In the genomic region with DNA sequence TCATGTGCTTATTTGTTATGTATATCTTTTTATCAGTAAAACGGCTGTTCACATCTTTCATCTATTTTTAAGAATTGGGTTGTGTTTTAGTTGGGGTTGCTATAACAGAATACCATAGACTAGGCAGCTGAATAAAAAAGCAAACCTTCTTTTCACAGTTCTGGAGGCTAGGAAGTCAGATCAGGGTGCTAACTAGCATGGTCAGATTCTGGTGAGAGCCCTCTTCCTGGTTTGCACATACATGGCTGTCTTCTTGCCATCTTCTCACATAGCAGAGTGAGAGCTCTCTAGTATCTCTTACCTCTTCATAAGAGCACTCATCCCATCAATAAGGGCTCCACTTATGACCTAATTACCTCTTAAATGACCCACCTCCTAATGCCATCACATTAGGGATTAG, we compare ENCODE assay signal across 18 cellular contexts. TPM values are rescaled to one million over a fixed set of nuclear protein-coding genes. Genes with fewer than 3 reads are reported as not detected.
DNase-seq lines count a peak whose midpoint lies in the region; ATAC-seq and TF ChIP-seq lines count a peak whose summit lies in the region.
"Had no signal": no experiment of that assay in that cellular context is flagged by ENCODE, and none has a peak within 500 bp of the region (broad histone marks: within the 10 kb centered on the region; RNA-seq: fewer than 3 reads in every experiment).

No MANE protein-coding gene starts in this region.

- intact Hi-C loops in right cardiac atrium (cut with DNase I), result no loop called here
- intact Hi-C loops in naive thymus-derived CD4-positive, alpha-beta T cell (cut with micrococcal nuclease), result no loop called here

- peak overlapping the region; percentile 59; the same call in 1 of the 2 replicates for H3K27ac Mint-ChIP-seq in WTC11
- peak overlapping the region in 1 of 9 donors; percentile 4 for H3K27ac Mint-ChIP-seq in naive thymus-derived CD4-positive, alpha-beta T cell

- H3K4me1 Mint-ChIP-seq in WTC11, result no peaks in the 10 kb centered on the region
- peaks cover 0 to 19% (median 4%) of the 10 kb centered on the region in 7 donors for H3K4me1 Mint-ChIP-seq in naive thymus-derived CD4-positive, alpha-beta T cell

- peaks cover 43% of the 10 kb centered on the region for H3K36me3 ChIP-seq in cardiac muscle cell
- peaks cover 0 to 24% (median 0%) of the 10 kb centered on the region in 3 experiments for H3K36me3 ChIP-seq in naive thymus-derived CD4-positive, alpha-beta T cell (ENCODE audit: control insufficient read depth in 2 of 3, insufficient read depth in 3 of 3, low read length in 3 of 3)

- H3K27ac ChIP-seq in cardiac muscle cell, result peak overlapping the region; percentile 10
- H3K27ac ChIP-seq in right cardiac atrium (ENCODE audit: low read length), result no peak overlapping the region
- H3K27ac ChIP-seq in naive thymus-derived CD4-positive, alpha-beta T cell (ENCODE audit: low read depth, low read length), result no peak overlapping the region
- H3K27ac ChIP-seq: SJSA1 had no signal

- peaks cover 44% of the 10 kb centered on the region for H3K36me3 Mint-ChIP-seq in WTC11
- H3K36me3 Mint-ChIP-seq in naive thymus-derived CD4-positive, alpha-beta T cell, result peaks cover 13 to 62% (median 53%) of the 10 kb centered on the region in 5 donors

- H3K4me1 ChIP-seq in cardiac muscle cell (ENCODE audit: low read depth) (no peaks in the 10 kb centered on the region), right cardiac atrium (ENCODE audit: control insufficient read depth, insufficient read depth, low read length) (peaks cover 2% of the 10 kb centered on the region)
- no peaks in the 10 kb centered on the region for H3K4me1 ChIP-seq in naive thymus-derived CD4-positive, alpha-beta T cell (ENCODE audit: control insufficient read depth in 2 of 2, insufficient read depth in 2 of 2, low read length in 2 of 2)
- H3K4me1 ChIP-seq: SJSA1 had no signal

- H3K27me3 ChIP-seq in cardiac muscle cell (no peaks in the 10 kb centered on the region), right cardiac atrium (ENCODE audit: control insufficient read depth, insufficient read depth) (no peaks in the 10 kb centered on the region)
- no peaks in the 10 kb centered on the region for H3K27me3 ChIP-seq in naive thymus-derived CD4-positive, alpha-beta T cell (ENCODE audit: control insufficient read depth in 2 of 2, insufficient read depth in 2 of 2, low read length in 2 of 2)
- H3K27me3 ChIP-seq: SJSA1 had no signal

- WGBS in right cardiac atrium, result 40% methylated on average over 1 of the region's 1 CpG

- TF ChIP-seq CTCF in cardiac muscle cell (IDR thresholded peaks at IDR 0.05; ENCODE audit: low read depth, low read length) (no peak), WTC11 (IDR thresholded peaks at IDR 0.05) (no peak)

- CTCF ChIA-PET in WTC11 (lab: Charles Lee), result no interaction called here
- CTCF ChIA-PET in naive thymus-derived CD4-positive, alpha-beta T cell (lab: Charles Lee), result interaction anchor here (0.7 kb wide), 1 partner anchor 20 kb away, joined by 3 read pairs; no protein-coding TSS in a partner anchor

- H3K9me3 ChIP-seq in cardiac muscle cell (ENCODE audit: low read depth), result no peaks in the 10 kb centered on the region
- no peaks in the 10 kb centered on the region for H3K9me3 ChIP-seq in right cardiac atrium (ENCODE audit: control insufficient read depth, low read length)
- no peaks in the 10 kb centered on the region for H3K9me3 ChIP-seq in naive thymus-derived CD4-positive, alpha-beta T cell (ENCODE audit: control insufficient read depth in 2 of 3, low read length in 3 of 3)
- H3K9me3 ChIP-seq: SJSA1 had no signal

- H3K9me3 Mint-ChIP-seq in WTC11, result peaks cover under 1% of the 10 kb centered on the region
- peaks cover 0 to under 1% (median 0%) of the 10 kb centered on the region in 11 donors for H3K9me3 Mint-ChIP-seq in naive thymus-derived CD4-positive, alpha-beta T cell

- POLR2A ChIA-PET in WTC11 (lab: Charles Lee), result no interaction called here
- POLR2A ChIA-PET in naive thymus-derived CD4-positive, alpha-beta T cell (lab: Charles Lee), result no interaction called here

- H3K4me3 Mint-ChIP-seq in WTC11, result no peak overlapping the region
- H3K4me3 Mint-ChIP-seq in naive thymus-derived CD4-positive, alpha-beta T cell, result no peak overlapping the region

- ATAC-seq in right cardiac atrium (no peak), WTC11 (no peak)
- peak; percentile 56 for ATAC-seq in naive thymus-derived CD4-positive, alpha-beta T cell
- ATAC-seq: Right ventricle myocardium inferior had no signal

- no peaks in the 10 kb centered on the region for H3K27me3 Mint-ChIP-seq in WTC11 (ENCODE audit: low read depth)
- no peaks in the 10 kb centered on the region for H3K27me3 Mint-ChIP-seq in naive thymus-derived CD4-positive, alpha-beta T cell

- H3K4me3 ChIP-seq in cardiac muscle cell (no peak overlapping the region), right cardiac atrium (ENCODE audit: low read length) (no peak overlapping the region)
- no peak overlapping the region for H3K4me3 ChIP-seq in naive thymus-derived CD4-positive, alpha-beta T cell (ENCODE audit: low read length)
- H3K4me3 ChIP-seq: SJSA1 had no signal

- DNase-seq in cardiac muscle cell (ENCODE audit: low read depth in 1 of 2, low spot score in 1 of 2), result no peak
- DNase-seq in right cardiac atrium, result no peak
- DNase-seq in WTC11 (ENCODE audit: low spot score), result no peak
- no peak for DNase-seq in naive thymus-derived CD4-positive, alpha-beta T cell
- DNase-seq in NCI-H187 treated with DMSO at 0.1 percent for 48 hours (lab: John Stamatoyannopoulos, UW), result no peak
- no peak for DNase-seq in activated CD4-positive, CD25-positive, alpha-beta regulatory T cell treated with anti-CD3 and anti-CD28 coated beads, Interleukin-2, amount 50 U/mL, for 72 hours
- no peak for DNase-seq in NCI-H1436 treated with DMSO at 0.1 percent for 48 hours (lab: John Stamatoyannopoulos, UW)
- DNase-seq: AML-193, C1 segment of cervical spinal cord, DMS79, MM.1S, NCI-H1092, NCI-H1436, NCI-H2081, NCI-H446 treated with DMSO at 0.1 percent for 48 hours, NCI-H526 treated with DMSO at 0.1 percent for 48 hours had no signal

TF ChIP-seq in WTC11, 78 proteins besides CTCF, POLR2A, EP300 and RAD21:
- TF ChIP-seq, protein P1, sequence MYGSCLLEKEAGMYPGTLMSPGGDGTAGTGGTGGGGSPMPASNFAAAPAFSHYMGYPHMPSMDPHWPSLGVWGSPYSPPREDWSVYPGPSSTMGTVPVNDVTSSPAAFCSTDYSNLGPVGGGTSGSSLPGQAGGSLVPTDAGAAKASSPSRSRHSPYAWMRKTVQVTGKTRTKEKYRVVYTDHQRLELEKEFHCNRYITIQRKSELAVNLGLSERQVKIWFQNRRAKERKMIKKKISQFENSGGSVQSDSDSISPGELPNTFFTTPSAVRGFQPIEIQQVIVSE (CRISPR knock-in tag; IDR thresholded peaks at IDR 0.05; ENCODE audit: borderline replicate concordance), result no peak

RNA-seq across cellular contexts. Expression of a gene that starts 33.8 kb away (rescaled TPM):
- 28.4 and 36.8 TPM in 2 replicates for total RNA-seq in cardiac muscle cell
- 30.6 and 49.1 TPM in 2 replicates for polyA plus RNA-seq in cardiac muscle cell
- 10 to 100 TPM; 52.5 to 72.7 (median 55.3) TPM for total RNA-seq in right cardiac atrium
- 25.1 TPM for polyA plus RNA-seq in right cardiac atrium
- 53.3 to 56.3 TPM (median 54.5 TPM) in 3 replicates for total RNA-seq in WTC11 (2021)
- 10 to 100 TPM; 37.3 to 52.6 (median 40.7) TPM for total RNA-seq in naive thymus-derived CD4-positive, alpha-beta T cell
- polyA plus RNA-seq in naive thymus-derived CD4-positive, alpha-beta T cell, result 10 to 100 TPM; 39.8 to 47.8 TPM
